27 cellular contexts compared by ENCODE assay signal in the genomic region with DNA sequence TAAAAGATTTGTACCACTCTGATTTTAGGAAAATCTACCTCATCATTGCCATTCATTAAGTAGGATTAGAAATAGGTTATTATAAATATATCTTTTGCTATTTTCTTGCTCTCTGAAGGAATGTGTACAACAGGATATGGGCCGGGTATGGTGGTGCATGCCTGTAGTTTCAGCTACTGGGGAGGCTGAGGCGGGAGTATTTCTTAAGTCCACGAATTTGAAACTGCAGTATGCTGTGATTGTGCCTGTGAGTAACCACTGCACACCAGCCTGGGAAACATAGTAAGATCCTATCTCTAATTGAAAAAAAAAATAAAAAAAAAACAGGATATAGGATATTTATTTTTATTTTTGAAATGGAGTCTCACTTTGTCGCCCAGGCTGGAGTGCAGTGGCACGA. TPM values are rescaled to one million over a fixed set of nuclear protein-coding genes. Genes with fewer than 3 reads are reported as not detected.
A peak's percentile ranks its signal among the peaks of the same experiment; 100 is the strongest.
DNase-seq lines count a peak whose midpoint lies in the region; ATAC-seq and TF ChIP-seq lines count a peak whose summit lies in the region.
"Had no signal": no experiment of that assay in that cellular context is flagged by ENCODE, and none has a peak within 500 bp of the region (broad histone marks: within the 10 kb centered on the region; RNA-seq: fewer than 3 reads in every experiment).

No MANE protein-coding gene starts in this region.

- no peak for DNase-seq in MCF 10A (ENCODE audit: unreplicated experiment)
- DNase-seq in breast epithelium (ENCODE audit: low spot score in 2 of 2) = no peak
- DNase-seq in ascending aorta (ENCODE audit: low spot score in 2 of 2) = no peak
- peak; percentile 71 for DNase-seq in iris pigment epithelial cell (ENCODE audit: low read depth)
- no peak for DNase-seq in tibial artery
- no peak for DNase-seq in activated naive CD4-positive, alpha-beta T cell treated with Interleukin-2 at 50 U/mL for 16 hours
- no peak for DNase-seq in activated CD4-positive, alpha-beta T cell treated with anti-CD3 and anti-CD28 coated beads, Interleukin-2, amount 10 ng/mL, durations not matched to agents 7 days and 5 days
- DNase-seq: activated CD4-positive, alpha-beta T cell treated with anti-CD3 and anti-CD28 coated beads for 1 hour; activated effector memory CD4-positive, alpha-beta T cell treated with anti-CD3 and anti-CD28 coated beads, Interleukin-2, amount 50 U/mL, for 16 hours; AML-193; CD8-positive, alpha-beta memory T cell; cortex of kidney; DMS153; GF-D8; H9; Karpas-422; mesendoderm; MV-4-11; NCI-H1694; NCI-H69; retina; stimulated activated CD4-positive, alpha-beta T cell treated with anti-CD3 and anti-CD28 coated beads, Interleukin-4, amount 100 ng/mL, for 1 hour; stimulated activated naive B cell treated with anti-CD40 and anti-IgM and Interleukin-4, amounts not matched to agents 10 μg/mL and 1 μg/mL and 100 μg/mL, for 72 hours; T-helper 1 cell had no signal

- H3K4me1 Mint-ChIP-seq in MCF 10A (ENCODE audit: insufficient read depth, unreplicated experiment) = peaks cover 19% of the 10 kb centered on the region
- H3K4me1 Mint-ChIP-seq in activated CD4-positive, alpha-beta T cell treated with anti-CD3 and anti-CD28 coated beads, Interleukin-2, amount 10 ng/mL, durations not matched to agents 7 days and 5 days = no peaks in the 10 kb centered on the region
- H3K4me1 Mint-ChIP-seq: CD8-positive, alpha-beta memory T cell had no signal

- H3K27ac Mint-ChIP-seq in MCF 10A (ENCODE audit: low read depth, unreplicated experiment) = peak overlapping the region; percentile 73
- H3K27ac Mint-ChIP-seq in activated CD4-positive, alpha-beta T cell treated with anti-CD3 and anti-CD28 coated beads, Interleukin-2, amount 10 ng/mL, durations not matched to agents 7 days and 5 days = no peak overlapping the region
- H3K27ac Mint-ChIP-seq: brain; CD8-positive, alpha-beta memory T cell; stimulated activated naive B cell treated with anti-CD40 and anti-IgM and Interleukin-4, amounts not matched to agents 10 μg/mL and 1 μg/mL and 100 μg/mL, for 72 hours had no signal

- POLR2A ChIA-PET in MCF 10A (lab: Yijun Ruan, JAX) = interaction anchor here (0.6 kb wide), 2 partner anchors 10 to 37 kb away, joined by 3 read pairs; no protein-coding TSS in a partner anchor
- POLR2A ChIA-PET in activated CD4-positive, alpha-beta T cell treated with anti-CD3 and anti-CD28 coated beads, Interleukin-2, amount 10 ng/mL, durations not matched to agents 7 days and 5 days (lab: Charles Lee) = no interaction called here

- intact Hi-C loops in MCF 10A (cut with micrococcal nuclease) (no loop called here), breast epithelium (cut with DNase I; ENCODE audit: low total_unique reads) (no loop called here), ascending aorta (cut with DNase I) (loop anchor here (2.0 kb wide), 1 partner anchor 50 kb away; the partner anchor contains the start of gene CLIC4), tibial artery (cut with DNase I; ENCODE audit: low total_unique reads) (no loop called here)

- H3K4me3 ChIP-seq in breast epithelium = no peak overlapping the region
- H3K4me3 ChIP-seq in ascending aorta = no peak overlapping the region
- no peak overlapping the region for H3K4me3 ChIP-seq in tibial artery

- no peaks in the 10 kb centered on the region for H3K9me3 ChIP-seq in breast epithelium
- no peaks in the 10 kb centered on the region for H3K9me3 ChIP-seq in ascending aorta
- no peaks in the 10 kb centered on the region for H3K9me3 ChIP-seq in tibial artery

- H3K4me1 ChIP-seq in breast epithelium (no peaks in the 10 kb centered on the region), ascending aorta (peaks cover 0 to 58% of the 10 kb centered on the region in 2 donors), tibial artery (peaks cover 0 to 86% (median 44%) of the 10 kb centered on the region in 4 donors)

- peaks cover 16% of the 10 kb centered on the region for H3K36me3 Mint-ChIP-seq in MCF 10A (ENCODE audit: insufficient read depth, unreplicated experiment)
- H3K36me3 Mint-ChIP-seq in activated CD4-positive, alpha-beta T cell treated with anti-CD3 and anti-CD28 coated beads, Interleukin-2, amount 10 ng/mL, durations not matched to agents 7 days and 5 days (ENCODE audit: low read depth) = peaks cover 5% of the 10 kb centered on the region
- H3K36me3 Mint-ChIP-seq: CD8-positive, alpha-beta memory T cell had no signal

- H3K36me3 ChIP-seq in breast epithelium (no peaks in the 10 kb centered on the region), ascending aorta (peaks cover 0 to 4% of the 10 kb centered on the region in 2 donors), tibial artery (peaks cover 0 to 19% (median 9%) of the 10 kb centered on the region in 3 donors)

- H3K27me3 Mint-ChIP-seq in MCF 10A (ENCODE audit: insufficient read depth, unreplicated experiment) = no peaks in the 10 kb centered on the region
- H3K27me3 Mint-ChIP-seq in activated CD4-positive, alpha-beta T cell treated with anti-CD3 and anti-CD28 coated beads, Interleukin-2, amount 10 ng/mL, durations not matched to agents 7 days and 5 days = no peaks in the 10 kb centered on the region
- H3K27me3 Mint-ChIP-seq: brain; stimulated activated naive B cell treated with anti-CD40 and anti-IgM and Interleukin-4, amounts not matched to agents 10 μg/mL and 1 μg/mL and 100 μg/mL, for 72 hours had no signal

- H3K9me3 Mint-ChIP-seq in MCF 10A (ENCODE audit: unreplicated experiment) = no peaks in the 10 kb centered on the region
- H3K9me3 Mint-ChIP-seq in activated CD4-positive, alpha-beta T cell treated with anti-CD3 and anti-CD28 coated beads, Interleukin-2, amount 10 ng/mL, durations not matched to agents 7 days and 5 days = peaks cover 4% of the 10 kb centered on the region
- H3K9me3 Mint-ChIP-seq: CD8-positive, alpha-beta memory T cell; stimulated activated naive B cell treated with anti-CD40 and anti-IgM and Interleukin-4, amounts not matched to agents 10 μg/mL and 1 μg/mL and 100 μg/mL, for 72 hours had no signal

- BruUV-seq in MCF 10A (replicated peaks; lab: Mats Ljungman, UMichigan) = no TSS peak

- CTCF ChIA-PET in MCF 10A (lab: Yijun Ruan, JAX) = no interaction called here
- CTCF ChIA-PET in activated CD4-positive, alpha-beta T cell treated with anti-CD3 and anti-CD28 coated beads, Interleukin-2, amount 10 ng/mL, durations not matched to agents 7 days and 5 days (lab: Charles Lee) = interaction anchor here (0.7 kb wide), 2 partner anchors 160 to 340 kb away, joined by 3 to 5 read pairs; no protein-coding TSS in a partner anchor

- no peak for ATAC-seq in GM21786 (IDR thresholded peaks at IDR 0.05; ENCODE audit: unreplicated experiment)
- ATAC-seq: stimulated activated naive B cell treated with anti-CD40 and anti-IgM and Interleukin-4, amounts not matched to agents 10 μg/mL and 1 μg/mL and 100 μg/mL, for 72 hours had no signal

- TF ChIP-seq CTCF in MCF 10A (IDR thresholded peaks at IDR 0.05; ENCODE audit: unreplicated experiment) (no peak), breast epithelium (IDR thresholded peaks at IDR 0.05) (no peak), ascending aorta (IDR thresholded peaks at IDR 0.05) (no peak), tibial artery (IDR thresholded peaks at IDR 0.05) (no peak)

- no peak overlapping the region for H3K4me3 Mint-ChIP-seq in MCF 10A (ENCODE audit: unreplicated experiment)
- no peak overlapping the region for H3K4me3 Mint-ChIP-seq in activated CD4-positive, alpha-beta T cell treated with anti-CD3 and anti-CD28 coated beads, Interleukin-2, amount 10 ng/mL, durations not matched to agents 7 days and 5 days
- H3K4me3 Mint-ChIP-seq: brain; CD8-positive, alpha-beta memory T cell; H9; stimulated activated naive B cell treated with anti-CD40 and anti-IgM and Interleukin-4, amounts not matched to agents 10 μg/mL and 1 μg/mL and 100 μg/mL, for 72 hours had no signal

- H3K27ac ChIP-seq in breast epithelium (no peak overlapping the region), ascending aorta (peak overlapping the region; percentile 65 to 83), tibial artery (peak overlapping the region; percentile 72 to 79)
- H3K27ac ChIP-seq: 22Rv1 had no signal

- TF ChIP-seq POLR2A in breast epithelium (IDR thresholded peaks at IDR 0.05) = no peak

- H3K27me3 ChIP-seq in breast epithelium (no peaks in the 10 kb centered on the region), ascending aorta (no peaks in the 10 kb centered on the region), tibial artery (no peaks in the 10 kb centered on the region)

RNA-seq across cellular contexts. Expression of gene CLIC4, which starts 50.0 kb away (rescaled TPM):
- total RNA-seq in MCF 10A (2022) (242 and 281 TPM in 2 replicates), breast epithelium (100 to 1,000 TPM; 162 to 217 (median 196) TPM), ascending aorta (494 TPM)
- 10 to 100 TPM; 14.2 to 15.5 TPM for total RNA-seq in activated CD4-positive, alpha-beta T cell treated with anti-CD3 and anti-CD28 coated beads, Interleukin-2, amount 10 ng/mL, durations not matched to agents 7 days and 5 days

Comparison
In these comparisons a context has a peak if more than half of its experiments do, and no peak if none do; other contexts are left out.
1. H3K27ac ChIP-seq: peak in ascending aorta (2 of 2) and tibial artery (2 of 2); none in breast epithelium (0 of 2).
2. RNA of gene CLIC4, which starts 50.0 kb away (total RNA-seq): 494 TPM in ascending aorta (single experiment), 242 to 281 TPM in MCF 10A and 162 to 217 TPM in breast epithelium; 14.2 to 15.5 TPM in activated CD4-positive, alpha-beta T cell treated with anti-CD3 and anti-CD28 coated beads, Interleukin-2, amount 10 ng/mL, durations not matched to agents 7 days and 5 days; every median in the first group is over 4 times any median in the second.